Comparison of ENCODE assay signal across 14 cellular contexts in the genomic region with DNA sequence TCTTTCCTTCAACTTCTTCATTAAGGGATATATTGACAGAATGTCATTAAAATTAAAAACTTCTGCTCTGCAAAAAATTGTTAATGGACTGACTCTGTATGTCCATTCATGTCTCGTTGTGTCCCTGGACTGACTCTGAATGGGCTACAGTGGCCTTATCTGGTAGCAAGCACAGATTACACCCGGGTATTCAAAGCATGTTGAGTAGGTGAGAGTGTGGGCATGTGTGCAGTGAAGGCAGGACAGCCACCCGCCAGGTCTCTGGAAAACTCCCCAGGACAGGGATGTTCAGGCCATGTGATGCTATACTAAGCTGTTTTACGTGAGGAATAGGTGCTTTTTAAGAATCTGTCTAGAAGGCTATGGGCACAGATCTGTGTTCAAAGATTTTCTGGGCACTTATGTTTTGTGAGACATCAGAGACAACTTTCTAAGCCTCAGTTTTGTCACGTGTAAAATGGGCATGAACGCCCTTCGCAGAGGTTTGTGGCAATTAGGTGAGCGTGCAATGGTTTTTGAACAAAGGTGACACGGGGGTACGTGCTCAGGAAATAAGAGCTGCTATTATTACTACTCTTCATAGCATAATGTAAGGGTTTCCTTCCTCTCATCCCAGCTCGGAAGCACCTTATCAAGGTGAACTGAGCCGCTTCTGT. TPM values are rescaled to one million over a fixed set of nuclear protein-coding genes. Genes with fewer than 3 reads are reported as not detected.
DNase-seq lines count a peak whose midpoint lies in the region; ATAC-seq and TF ChIP-seq lines count a peak whose summit lies in the region.
"Not testable (repeated sequence)": the region's sequence is repeated elsewhere in the genome, so short reads cannot be mapped to it uniquely, and the experiment has no call there.
"Had no signal": no experiment of that assay in that cellular context is flagged by ENCODE, and none has a peak within 500 bp of the region (broad histone marks: within the 10 kb centered on the region; RNA-seq: fewer than 3 reads in every experiment).

No MANE protein-coding gene starts in this region.

- CTCF ChIA-PET in T-cell (lab: Charles Lee) = interaction anchor here in 1 of 2 donors (0.6 to 0.8 kb wide), 2 partner anchors 127 to 420 kb away, joined by 3 to 4 read pairs; no protein-coding TSS in a partner anchor

- peak overlapping the region; percentile 79 for H3K4me2 ChIP-seq in GM23338

- not testable (repeated sequence) for TF ChIP-seq POLR2A in breast epithelium (IDR thresholded peaks at IDR 0.05); stomach (IDR thresholded peaks at IDR 0.05)

- H3K4me1 Mint-ChIP-seq in GM23338 (peaks cover 14% of the 10 kb centered on the region), T-cell (peaks cover 29 to 35% (median 33%) of the 10 kb centered on the region in 3 donors)
- peaks cover 25% of the 10 kb centered on the region for H3K4me1 Mint-ChIP-seq in activated T-cell treated with anti-CD3 and anti-CD28 coated beads, Interleukin-2, amount 50 U/mL, for 24 hours (ENCODE audit: low read depth)
- not testable (repeated sequence) for H3K4me1 Mint-ChIP-seq in nephron

- H3K4me3 ChIP-seq in GM23338 = peak overlapping the region; percentile 60
- peak overlapping the region in 2 of 3 donors; percentile 28 to 39 for H3K4me3 ChIP-seq in breast epithelium
- peak overlapping the region; percentile 35 for H3K4me3 ChIP-seq in iPS-15b (ENCODE audit: low read depth, low read length)
- H3K4me3 ChIP-seq in stomach = peak overlapping the region in 3 of 4 donors; percentile 7 to 27 (median 24)

- H3K27me3 ChIP-seq in GM23338 (ENCODE audit: insufficient read depth) (peaks cover 12% of the 10 kb centered on the region), stomach (peaks cover 0 to 34% (median 2%) of the 10 kb centered on the region in 3 donors)
- not testable (repeated sequence) for H3K27me3 ChIP-seq in breast epithelium; iPS-15b (ENCODE audit: control insufficient read depth, insufficient read depth, low read length)

- H3K9me3 ChIP-seq in breast epithelium; iPS-15b (ENCODE audit: control insufficient read depth, insufficient read depth, low read length); stomach: not testable (repeated sequence)

- H3K9me2 ChIP-seq in GM23338 (ENCODE audit: insufficient read depth) = not testable (repeated sequence)

- not testable (repeated sequence) for ATAC-seq in GM23338; T-cell (replicated peaks in 1 of 4)

- not testable (repeated sequence) for TF ChIP-seq EP300 in stomach (IDR thresholded peaks at IDR 0.05)

- H3K36me3 Mint-ChIP-seq in GM23338 (ENCODE audit: low read depth); T-cell; activated T-cell treated with anti-CD3 and anti-CD28 coated beads, Interleukin-2, amount 50 U/mL, for 24 hours (ENCODE audit: low read depth); nephron (ENCODE audit: low read depth): not testable (repeated sequence)

- WGBS in stomach, 5 donors = 32 to 43% (median 35%) methylated on average over 8 to 9 of the region's 12 CpGs

- H2AFZ ChIP-seq in GM23338 = peak overlapping the region; percentile 91; the same call in 1 of the 2 replicates

- H3K27me3 Mint-ChIP-seq in GM23338 (ENCODE audit: insufficient read depth, low read depth, poor library complexity) (peaks cover 19% of the 10 kb centered on the region), T-cell (peaks cover 7 to 14% of the 10 kb centered on the region in 2 donors), nephron (ENCODE audit: low read depth) (peaks cover 60% of the 10 kb centered on the region)
- H3K27me3 Mint-ChIP-seq in activated T-cell treated with anti-CD3 and anti-CD28 coated beads, Interleukin-2, amount 50 U/mL, for 24 hours = peaks cover 11% of the 10 kb centered on the region

- not testable (repeated sequence) for H3F3A ChIP-seq in GM23338 (replicated peaks; ENCODE audit: low read depth)

- not testable (repeated sequence) for H3K27ac ChIP-seq in GM23338 (ENCODE audit: low read depth); breast epithelium; stomach

- POLR2A ChIA-PET in T-cell (lab: Charles Lee) = interaction anchor here (0.6 kb wide), 3 partner anchors 36 to 241 kb away, joined by 3 read pairs; no protein-coding TSS in a partner anchor

- DNase-seq in GM23338 (ENCODE audit: low spot score); activated T-cell treated with anti-CD3 and anti-CD28 coated beads, Interleukin-2, amount 50 U/mL, for 24 hours; breast epithelium (ENCODE audit: low spot score in 2 of 2); stomach: not testable (repeated sequence)
- peak in 3 of 34 experiments; percentile 6 to 26 (median 20) for DNase-seq in T-cell

- H3K36me3 ChIP-seq in GM23338 (ENCODE audit: insufficient read depth); breast epithelium; iPS-15b (ENCODE audit: control insufficient read depth, insufficient read depth, low read length); stomach: not testable (repeated sequence)

- H3K27ac Mint-ChIP-seq in GM23338, nephron: not testable (repeated sequence)
- H3K27ac Mint-ChIP-seq in T-cell = peak overlapping the region; percentile 81 to 87
- peak overlapping the region; percentile 68 for H3K27ac Mint-ChIP-seq in activated T-cell treated with anti-CD3 and anti-CD28 coated beads, Interleukin-2, amount 50 U/mL, for 24 hours

- not testable (repeated sequence) for H3K4me1 ChIP-seq in GM23338 (ENCODE audit: insufficient read depth); breast epithelium; iPS-15b (ENCODE audit: control insufficient read depth, insufficient read depth, low read length)
- H3K4me1 ChIP-seq in stomach = peaks cover 0 to 13% (median 0%) of the 10 kb centered on the region in 4 donors

- not testable (repeated sequence) for H4K20me1 ChIP-seq in GM23338 (replicated peaks; ENCODE audit: insufficient read depth)

- H3K9me3 Mint-ChIP-seq in GM23338; T-cell; activated T-cell treated with anti-CD3 and anti-CD28 coated beads, Interleukin-2, amount 50 U/mL, for 24 hours; nephron: not testable (repeated sequence)

- H3K4me3 Mint-ChIP-seq in GM23338 (peak overlapping the region; percentile 68), T-cell (peak overlapping the region; percentile 66 to 78 (median 75)), nephron (peak overlapping the region; percentile 22 to 51 (median 51))
- H3K4me3 Mint-ChIP-seq in activated T-cell treated with anti-CD3 and anti-CD28 coated beads, Interleukin-2, amount 50 U/mL, for 24 hours = peak overlapping the region; percentile 59

- TF ChIP-seq CTCF in GM23338 (conservative IDR thresholded peaks at IDR 0.05; ENCODE audit: low read depth in 2 of 2); breast epithelium (IDR thresholded peaks at IDR 0.05); nephron (IDR thresholded peaks at IDR 0.05; ENCODE audit: unreplicated experiment in 3 of 3); stomach (IDR thresholded peaks at IDR 0.05): not testable (repeated sequence)

- H3K9ac ChIP-seq in iPS-15b (ENCODE audit: low read depth, low read length) = not testable (repeated sequence)

- not testable (repeated sequence) for H3K79me2 ChIP-seq in GM23338 (replicated peaks; ENCODE audit: insufficient read depth)

- intact Hi-C loops in breast epithelium (cut with DNase I; ENCODE audit: low total_unique reads); stomach (cut with DNase I; ENCODE audit: low total_unique reads): not testable (repeated sequence)

RNA-seq across cellular contexts. Expression of gene CYP2A6, which starts 7.1 kb away (rescaled TPM):
- not detected in 2 replicates for total RNA-seq in GM23338 (2014; rRNA removed; shearing (Covaris generic))
- 0.39 TPM in 1 of 2 replicates, not detected in the other for polyA plus RNA-seq in GM23338 (2016; fragmentation: Nextera tagmentation; extraction: Ambion mirVana)
- 1 to 10 TPM in 1 of 5 donors, under 1 TPM in 2, not detected in 2; 0.59 to 1.1 (median 0.66) TPM for total RNA-seq in T-cell
- total RNA-seq in breast epithelium = under 1 TPM in 1 of 3 donors, not detected in 2; 0.64 TPM
- total RNA-seq in stomach = not detected
- not detected for polyA plus RNA-seq in stomach
- total RNA-seq: ascending aorta, Caco-2, osteocyte, right atrium auricular region, SJCRH30 had no signal
- polyA plus RNA-seq: heart left ventricle had no signal

RNA-seq across cellular contexts. Expression of gene CYP2A7, which starts 38.9 kb away (rescaled TPM):
- 4.8 TPM in 1 of 2 replicates, not detected in the other for total RNA-seq in GM23338 (2014; rRNA removed; shearing (Covaris generic))
- not detected in 2 replicates for polyA plus RNA-seq in GM23338 (2016; fragmentation: Nextera tagmentation; extraction: Ambion mirVana)
- total RNA-seq in T-cell = not detected
- not detected for total RNA-seq in breast epithelium
- total RNA-seq in stomach = not detected
- not detected for polyA plus RNA-seq in stomach
- total RNA-seq: ascending aorta, Caco-2, heart left ventricle, osteocyte, right atrium auricular region, SJCRH30, subcutaneous adipose tissue had no signal
- polyA plus RNA-seq: heart left ventricle had no signal

RNA-seq across cellular contexts. Expression of gene EGLN2, which starts 44.1 kb away (rescaled TPM):
- 98.3 and 118 TPM in 2 replicates for total RNA-seq in GM23338 (2014; rRNA removed; shearing (Covaris generic))
- polyA plus RNA-seq in GM23338 (2016; fragmentation: Nextera tagmentation; extraction: Ambion mirVana) (55.8 and 59.9 TPM in 2 replicates), stomach (10 to 100 TPM; 69.8 to 73.9 (median 71.7) TPM)
- total RNA-seq in T-cell (100 to 1,000 TPM; 150 to 234 (median 224) TPM), breast epithelium (10 to 100 TPM; 78.9 to 90.8 (median 88.5) TPM), stomach (100 to 1,000 TPM in 1 of 5 donors, 10 to 100 TPM in 4; 30.0 to 115 (median 71.2) TPM)
